8 cellular contexts compared by ENCODE assay signal in the genomic region with DNA sequence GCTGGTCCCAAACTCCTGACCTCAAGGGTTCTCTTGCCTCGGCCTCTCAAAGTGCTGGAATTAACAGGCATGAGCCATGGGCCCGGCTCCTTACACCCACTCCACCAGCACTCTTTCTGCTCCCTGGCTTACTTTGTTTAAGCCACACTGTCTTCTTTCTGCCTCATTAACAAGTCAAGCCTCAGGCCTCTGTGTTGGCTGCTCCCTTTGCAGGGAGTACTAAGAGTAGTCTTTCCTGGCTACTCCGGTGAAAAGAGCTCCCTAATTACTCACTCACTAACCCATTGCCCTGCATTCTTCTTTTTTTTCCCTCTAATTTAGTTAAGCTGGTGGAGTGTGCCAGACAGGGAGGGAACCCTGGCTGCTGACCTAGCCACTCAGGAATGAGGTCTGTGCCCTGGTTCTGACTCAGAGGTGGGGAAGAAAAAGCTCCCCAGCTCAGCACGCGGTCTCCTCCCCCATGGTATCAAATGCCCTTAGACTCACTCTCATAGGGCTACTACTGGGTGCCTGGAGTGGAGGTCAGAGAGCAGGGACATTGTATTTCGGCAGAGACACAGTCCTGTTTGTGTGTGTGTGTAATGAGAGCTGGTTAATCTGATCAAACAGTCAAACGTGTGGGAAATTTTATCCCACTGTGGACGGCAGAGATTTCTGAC. TPM values are rescaled to one million over a fixed set of nuclear protein-coding genes. Genes with fewer than 3 reads are reported as not detected.
DNase-seq lines count a peak whose midpoint lies in the region; ATAC-seq and TF ChIP-seq lines count a peak whose summit lies in the region.
"Had no signal": no experiment of that assay in that cellular context is flagged by ENCODE, and none has a peak within 500 bp of the region (broad histone marks: within the 10 kb centered on the region; RNA-seq: fewer than 3 reads in every experiment).

No MANE protein-coding gene starts in this region.

- H3K27me3 Mint-ChIP-seq in nephron (ENCODE audit: low read depth) (peaks cover 8% of the 10 kb centered on the region), glutamatergic neuron (ENCODE audit: unreplicated experiment) (no peaks in the 10 kb centered on the region)

- peaks cover 16 to 23% of the 10 kb centered on the region in 2 experiments for H3K4me1 ChIP-seq in HCT116 (ENCODE audit: control insufficient read depth in 1 of 2, insufficient read depth in 2 of 2, low read length in 2 of 2)
- H3K4me1 ChIP-seq in PC-3 (ENCODE audit: insufficient read depth, low read length), result peaks cover 42% of the 10 kb centered on the region

- intact Hi-C loops in HCT116 (cut with micrococcal nuclease), result no loop called here
- intact Hi-C loops in PC-3 (cut with micrococcal nuclease), result loop anchor here (1.0 to 5.0 kb wide), 4 partner anchors 15 to 161 kb away; partner anchors contain the start of gene SLC4A8

- peaks cover 12% of the 10 kb centered on the region for H3F3A ChIP-seq in PC-3 (ENCODE audit: low read length, unreplicated experiment)

- ATAC-seq in HCT116 (peak; percentile 98), PC-3 (peak; percentile 97), esophagus mucosa (peak; percentile 91)

- no peaks in the 10 kb centered on the region for H3K9me3 ChIP-seq in HCT116 (ENCODE audit: control insufficient read depth in 1 of 2, insufficient read depth in 1 of 2, low read depth in 1 of 2, low read length in 2 of 2)
- H3K9me3 ChIP-seq in PC-3 (ENCODE audit: low read length), result no peaks in the 10 kb centered on the region

- H3K9me3 Mint-ChIP-seq in nephron (no peaks in the 10 kb centered on the region), glutamatergic neuron (ENCODE audit: unreplicated experiment) (no peaks in the 10 kb centered on the region)

- H2AFZ ChIP-seq in HCT116 (ENCODE audit: low read depth, low read length, poor library complexity, severe bottlenecking) (no peak overlapping the region), PC-3 (ENCODE audit: low read length) (0 out of 2 replicates have a peak overlapping the region, but pooled peaks have one; percentile 28)

- RAD21 ChIA-PET in HCT116 (lab: Charles Lee; ENCODE audit: low non-redundant PET in 1 of 2, low total read pairs in 2 of 2, uncharacterized antibody in 2 of 2, unreplicated experiment in 2 of 2), result interaction anchor here in 1 of 2 experiments (0.8 to 0.9 kb wide), 2 partner anchors 31 to 452 kb away, joined by 3 read pairs; no protein-coding TSS in a partner anchor

- no TSS peak for BruUV-seq in HCT116 (replicated peaks; lab: Mats Ljungman, UMichigan)
- BruUV-seq in PC-3 (replicated peaks; lab: Mats Ljungman, UMichigan), result no TSS peak

- H3K4me3 ChIP-seq in HCT116 (replicated peaks in 1 of 2; ENCODE audit: low read depth in 1 of 2, low read length in 2 of 2), result peak overlapping the region in 1 of 2 experiments; percentile 32; a peak in 1 of 4 replicates
- peak overlapping the region; percentile 42 for H3K4me3 ChIP-seq in PC-3 (ENCODE audit: low read length)

- TF ChIP-seq RAD21 in HCT116 (IDR thresholded peaks at IDR 0.05; ENCODE audit: low read depth), result no peak

- peaks cover 36% of the 10 kb centered on the region for H3K4me1 Mint-ChIP-seq in nephron
- no peaks in the 10 kb centered on the region for H3K4me1 Mint-ChIP-seq in glutamatergic neuron (ENCODE audit: low read depth, unreplicated experiment)

- TF ChIP-seq CTCF in HCT116 (IDR thresholded peaks at IDR 0.05 in 2 of 3, conservative IDR thresholded peaks at IDR 0.05 in 1 of 3; ENCODE audit: borderline replicate concordance in 1 of 3, insufficient read depth in 1 of 3, low read depth in 2 of 3, low read length in 2 of 3) (no peak), PC-3 (conservative IDR thresholded peaks at IDR 0.05; ENCODE audit: low read depth, low read length) (no peak), nephron (IDR thresholded peaks at IDR 0.05; ENCODE audit: unreplicated experiment in 3 of 3) (no peak), glutamatergic neuron (IDR thresholded peaks at IDR 0.05; ENCODE audit: partially characterized antibody, unreplicated experiment) (no peak)

- TF ChIP-seq POLR2A in HCT116 (IDR thresholded peaks at IDR 0.05; ENCODE audit: borderline replicate concordance, extremely low read depth, insufficient read depth, insufficient read length), result no peak

- peak overlapping the region; percentile 90 to 96 (median 93) for H3K27ac Mint-ChIP-seq in nephron
- H3K27ac Mint-ChIP-seq in glutamatergic neuron (ENCODE audit: unreplicated experiment), result no peak overlapping the region

- CTCF ChIA-PET in HCT116 (lab: Charles Lee), result interaction anchor here (1.0 to 1.1 kb wide), 4 partner anchors 30 to 452 kb away, joined by 3 to 5 read pairs (median 3); no protein-coding TSS in a partner anchor
- CTCF ChIA-PET in PC-3 (lab: Charles Lee), result interaction anchor here (0.6 to 1.7 kb wide), 10 partner anchors 10 to 466 kb away, joined by 3 to 13 read pairs (median 4); partner anchors contain the start of genes GALNT6 and SLC4A8

- H3K36me3 Mint-ChIP-seq in nephron (ENCODE audit: low read depth), result no peaks in the 10 kb centered on the region
- no peaks in the 10 kb centered on the region for H3K36me3 Mint-ChIP-seq in glutamatergic neuron (ENCODE audit: unreplicated experiment)

- H3K36me3 ChIP-seq in HCT116 (ENCODE audit: control insufficient read depth in 1 of 2, insufficient read depth in 2 of 2, low read length in 2 of 2), result no peaks in the 10 kb centered on the region
- peaks cover 58% of the 10 kb centered on the region for H3K36me3 ChIP-seq in PC-3 (ENCODE audit: low read depth, low read length)

- DNase-seq in HCT116 (ENCODE audit: low read depth, low spot score), result peak; percentile 71
- peak; percentile 98 for DNase-seq in PC-3
- no peak for DNase-seq in glutamatergic neuron
- DNase-seq in AML-193 (lab: John Stamatoyannopoulos, UW), result no peak
- DNase-seq in NCI-H146 (lab: John Stamatoyannopoulos, UW), result no peak

- peak overlapping the region in 1 of 3 experiments; percentile 0 for H3K4me3 Mint-ChIP-seq in nephron
- H3K4me3 Mint-ChIP-seq in glutamatergic neuron (ENCODE audit: unreplicated experiment), result no peak overlapping the region

- H3K9me2 ChIP-seq in HCT116 (ENCODE audit: insufficient read depth), result no peaks in the 10 kb centered on the region
- H3K9me2 ChIP-seq in PC-3 (replicated peaks; ENCODE audit: low read length), result no peaks in the 10 kb centered on the region

- H3K79me2 ChIP-seq in HCT116 (ENCODE audit: insufficient read depth, low read length) (no peaks in the 10 kb centered on the region), PC-3 (ENCODE audit: low read length) (peaks cover 14% of the 10 kb centered on the region)

- H4K20me1 ChIP-seq in HCT116 (ENCODE audit: insufficient read depth) (no peaks in the 10 kb centered on the region), PC-3 (ENCODE audit: low read length) (no peaks in the 10 kb centered on the region)

- peak overlapping the region; percentile 81 for H3K27ac ChIP-seq in HCT116 (ENCODE audit: low read depth, low read length)
- peak overlapping the region; percentile 95 for H3K27ac ChIP-seq in PC-3 (ENCODE audit: low read length)
- H3K27ac ChIP-seq: VCaP had no signal

- POLR2A ChIA-PET in HCT116 (lab: Charles Lee) (interaction anchor here (0.8 to 1.7 kb wide), 4 partner anchors 9 to 19 kb away, joined by 3 to 6 read pairs (median 4); partner anchors contain the start of gene GALNT6), PC-3 (lab: Charles Lee; ENCODE audit: unreplicated experiment) (interaction anchor here (0.5 to 1.2 kb wide), 7 partner anchors 12 to 449 kb away, joined by 3 to 9 read pairs (median 4); partner anchors contain the start of gene GALNT6)

- peak overlapping the region; percentile 48 for H3K9ac ChIP-seq in HCT116 (ENCODE audit: low read length)
- peak overlapping the region; percentile 64 for H3K9ac ChIP-seq in PC-3 (ENCODE audit: low read length)

- H3K4me2 ChIP-seq in HCT116 (ENCODE audit: low read length) (peak overlapping the region; percentile 58), PC-3 (ENCODE audit: low read length) (peak overlapping the region; percentile 77)

- H3K27me3 ChIP-seq in HCT116 (ENCODE audit: insufficient read depth, low read length) (no peaks in the 10 kb centered on the region), PC-3 (ENCODE audit: low read length) (no peaks in the 10 kb centered on the region)

TF ChIP-seq in HCT116, 20 proteins besides CTCF, POLR2A, EP300 and RAD21 (continues in another document):
- TF ChIP-seq SRF (IDR thresholded peaks at IDR 0.05; ENCODE audit: low read depth) (no peak), JUND (IDR thresholded peaks at IDR 0.05) (peak; percentile 85), SP1 (IDR thresholded peaks at IDR 0.05; ENCODE audit: low read depth) (peak; percentile 72)
- TF ChIP-seq, protein P1, sequence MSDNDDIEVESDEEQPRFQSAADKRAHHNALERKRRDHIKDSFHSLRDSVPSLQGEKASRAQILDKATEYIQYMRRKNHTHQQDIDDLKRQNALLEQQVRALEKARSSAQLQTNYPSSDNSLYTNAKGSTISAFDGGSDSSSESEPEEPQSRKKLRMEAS (IDR thresholded peaks at IDR 0.05), result peak; percentile 94

RNA-seq across cellular contexts. Expression of gene GALNT6, which starts 19.8 kb away (rescaled TPM):
- total RNA-seq in HCT116 (2021; ENCODE audit: unreplicated experiment) (16.4 TPM), PC-3 (2014; rRNA removed) (93.4 and 101 TPM in 2 replicates), esophagus mucosa (13.4 TPM), glutamatergic neuron (ENCODE audit: unreplicated experiment) (0.39 TPM)
- 8.8 and 11.0 TPM in 2 replicates for polyA plus RNA-seq in HCT116 (2012)

RNA-seq across cellular contexts. Expression of gene CELA1, which starts 24.9 kb away (rescaled TPM):
- not detected for total RNA-seq in HCT116 (2021; ENCODE audit: unreplicated experiment)
- polyA plus RNA-seq in HCT116 (2012), result not detected in 2 replicates
- total RNA-seq in PC-3 (2014; rRNA removed), result not detected in 2 replicates
- total RNA-seq in esophagus mucosa, result not detected
- not detected for total RNA-seq in glutamatergic neuron (ENCODE audit: unreplicated experiment)

RNA-seq across cellular contexts. Expression of gene BIN2, which starts 47.5 kb away (rescaled TPM):
- total RNA-seq in HCT116 (2021; ENCODE audit: unreplicated experiment), result 0.22 TPM
- polyA plus RNA-seq in HCT116 (2012), result not detected in 2 replicates
- not detected in 2 replicates for total RNA-seq in PC-3 (2014; rRNA removed)
- total RNA-seq in esophagus mucosa, result 1.5 TPM
- total RNA-seq in glutamatergic neuron (ENCODE audit: unreplicated experiment), result not detected

RNA-seq across cellular contexts. Expression of gene SLC4A8, which starts 53.2 kb away (rescaled TPM):
- total RNA-seq in HCT116 (2021; ENCODE audit: unreplicated experiment) (1.4 TPM), PC-3 (2014; rRNA removed) (3.3 and 4.2 TPM in 2 replicates), esophagus mucosa (0.20 TPM), glutamatergic neuron (ENCODE audit: unreplicated experiment) (80.0 TPM)
- polyA plus RNA-seq in HCT116 (2012), result 0.40 and 0.75 TPM in 2 replicates

Comparison
In these comparisons a context has a peak if more than half of its experiments do, and no peak if none do; other contexts are left out.
1. DNase-seq: peak in HCT116 (single experiment) and PC-3 (single experiment); none in glutamatergic neuron (single experiment), AML-193 (0 of 2) and NCI-H146 (single experiment).
2. RNA of gene GALNT6, which starts 19.8 kb away (total RNA-seq): 93.4 to 101 TPM in PC-3, 16.4 TPM in HCT116 (single experiment) and 13.4 TPM in esophagus mucosa (single experiment); 0.39 TPM in glutamatergic neuron (single experiment); every median in the first group is over 10 times any median in the second.
3. Peak in every context shown above with its lines, with median percentiles within 50 percentile points of each other: ATAC-seq.